Comparison of ENCODE assay signal across 11 cellular contexts in genomic region chr11:131867457-131868257, GRCh38.
A peak's percentile ranks its signal among the peaks of the same experiment; 100 is the strongest.
DNase-seq lines count a peak whose midpoint lies in the region; ATAC-seq and TF ChIP-seq lines count a peak whose summit lies in the region.
"Had no signal": no experiment of that assay in that cellular context is flagged by ENCODE, and none has a peak within 500 bp of the region (broad histone marks: within the 10 kb centered on the region; RNA-seq: fewer than 3 reads in every experiment).

No MANE protein-coding gene starts in this region.

- peaks cover 20% of the 10 kb centered on the region for H3K27me3 ChIP-seq in cardiac muscle cell
- H3K27me3 ChIP-seq: BLaER1 treated with 17β-estradiol and CSF1 and Interleukin-3, amounts not matched to agents 10 nM and 100 nM had no signal

- TF ChIP-seq CTCF in WTC11 (IDR thresholded peaks at IDR 0.05) = peak; percentile 41
- peak; percentile 93 for TF ChIP-seq CTCF in cardiac muscle cell (IDR thresholded peaks at IDR 0.05; ENCODE audit: low read depth, low read length)

- H3K9me3 Mint-ChIP-seq in WTC11 = no peaks in the 10 kb centered on the region

- H3K36me3 ChIP-seq in cardiac muscle cell = no peaks in the 10 kb centered on the region
- H3K36me3 ChIP-seq: BLaER1 treated with 17β-estradiol and CSF1 and Interleukin-3, amounts not matched to agents 10 nM and 100 nM had no signal

- H3K9me3 ChIP-seq in cardiac muscle cell (ENCODE audit: low read depth) = no peaks in the 10 kb centered on the region
- H3K9me3 ChIP-seq: BLaER1 treated with 17β-estradiol and CSF1 and Interleukin-3, amounts not matched to agents 10 nM and 100 nM had no signal

- H3K27ac ChIP-seq in cardiac muscle cell = no peak overlapping the region
- H3K27ac ChIP-seq: BLaER1 treated with 17β-estradiol and CSF1 and Interleukin-3, amounts not matched to agents 10 nM and 100 nM had no signal

- POLR2A ChIA-PET in HEK293T (lab: Yijun Ruan, JAX) (no interaction called here), WTC11 (lab: Charles Lee) (no interaction called here)

- H3K27me3 Mint-ChIP-seq in WTC11 (ENCODE audit: low read depth) = no peaks in the 10 kb centered on the region
- H3K27me3 Mint-ChIP-seq: activated naive CD8-positive, alpha-beta T cell had no signal

- ATAC-seq in WTC11 (peak; percentile 69), GM21423 (IDR thresholded peaks at IDR 0.05; ENCODE audit: unreplicated experiment) (no peak)
- ATAC-seq: stimulated activated naive CD8-positive, alpha-beta T cell treated with anti-CD3 and anti-CD28 coated beads, Interleukin-15, amount 100 ng/mL, for 72 hours had no signal

- DNase-seq in NCI-H2029 treated with DMSO at 0.1 percent for 48 hours (lab: John Stamatoyannopoulos, UW) (peak; percentile 1), NCI-H2029 (lab: John Stamatoyannopoulos, UW) (no peak), HEK293T (ENCODE audit: extremely low spot score) (peak; percentile 65), NCI-H1105 treated with DMSO at 0.1 percent for 48 hours (lab: John Stamatoyannopoulos, UW) (peak; percentile 87), WTC11 (ENCODE audit: low spot score) (peak; percentile 79), cardiac muscle cell (ENCODE audit: low read depth in 1 of 2, low spot score in 1 of 2) (peak; percentile 66 to 92), putamen (ENCODE audit: low spot score) (peak; percentile 69)

- peak overlapping the region; percentile 69 for H3K27ac Mint-ChIP-seq in WTC11
- H3K27ac Mint-ChIP-seq: activated naive CD8-positive, alpha-beta T cell had no signal

- no peaks in the 10 kb centered on the region for H3K36me3 Mint-ChIP-seq in WTC11
- H3K36me3 Mint-ChIP-seq: activated naive CD8-positive, alpha-beta T cell had no signal

- H3K4me1 Mint-ChIP-seq in WTC11 = peaks cover 63% of the 10 kb centered on the region
- H3K4me1 Mint-ChIP-seq: stimulated activated naive CD8-positive, alpha-beta T cell treated with anti-CD3 and anti-CD28 coated beads, Interleukin-15, amount 100 ng/mL, for 72 hours had no signal

- no peak overlapping the region for H3K4me3 ChIP-seq in cardiac muscle cell
- H3K4me3 ChIP-seq: BLaER1 treated with 17β-estradiol and CSF1 and Interleukin-3, amounts not matched to agents 10 nM and 100 nM had no signal

- CTCF ChIA-PET in HEK293T (lab: Yijun Ruan, JAX) = interaction anchor here (0.6 to 1.4 kb wide), 12 partner anchors 10 to 1074 kb away, joined by 3 to 6 read pairs (median 3); no protein-coding TSS in a partner anchor
- CTCF ChIA-PET in WTC11 (lab: Charles Lee) = interaction anchor here (0.6 to 7.2 kb wide), 61 partner anchors 9 to 1074 kb away, joined by 3 to 142 read pairs (median 5); no protein-coding TSS in a partner anchor

- no peaks in the 10 kb centered on the region for H3K4me1 ChIP-seq in cardiac muscle cell (ENCODE audit: low read depth)

- H3K4me3 Mint-ChIP-seq in WTC11 = no peak overlapping the region
- H3K4me3 Mint-ChIP-seq: activated naive CD8-positive, alpha-beta T cell; stimulated activated naive CD8-positive, alpha-beta T cell treated with anti-CD3 and anti-CD28 coated beads, Interleukin-15, amount 100 ng/mL, for 72 hours had no signal

TF ChIP-seq in HEK293T, 16 proteins besides CTCF, POLR2A, EP300 and RAD21:
- TF ChIP-seq ARNT (IDR thresholded peaks at IDR 0.05) (no peak), LEF1 (IDR thresholded peaks at IDR 0.05; ENCODE audit: borderline replicate concordance) (no peak), HDGF (IDR thresholded peaks at IDR 0.05; ENCODE audit: borderline replicate concordance) (no peak), FOXM1 (IDR thresholded peaks at IDR 0.05; ENCODE audit: borderline replicate concordance) (no peak), FOXK2 (IDR thresholded peaks at IDR 0.05) (no peak), PKNOX1 (IDR thresholded peaks at IDR 0.05) (no peak), SP1 (IDR thresholded peaks at IDR 0.05) (no peak), TARDBP (IDR thresholded peaks at IDR 0.05) (no peak), ZNF384 (IDR thresholded peaks at IDR 0.05) (no peak), SUZ12 (IDR thresholded peaks at IDR 0.05) (no peak), NFRKB (IDR thresholded peaks at IDR 0.05) (no peak), ELF4 (IDR thresholded peaks at IDR 0.05) (no peak), L3MBTL2 (conservative IDR thresholded peaks at IDR 0.05) (no peak), CTBP1 (IDR thresholded peaks at IDR 0.05; ENCODE audit: borderline replicate concordance) (no peak)

TF ChIP-seq in WTC11, 78 proteins besides CTCF, POLR2A, EP300 and RAD21:
- no peak for TF ChIP-seq ZNF423 (CRISPR knock-in tag; IDR thresholded peaks at IDR 0.05)
- TF ChIP-seq KAT7 (CRISPR knock-in tag; IDR thresholded peaks at IDR 0.05; ENCODE audit: borderline replicate concordance) = no peak
- no peak for TF ChIP-seq CBFB (CRISPR knock-in tag; IDR thresholded peaks at IDR 0.05; ENCODE audit: low read depth)
- no peak for TF ChIP-seq AR (CRISPR knock-in tag; IDR thresholded peaks at IDR 0.05)
